Comparison of ENCODE assay signal across 33 cellular contexts in genomic region chr5:59547731-59548130, GRCh38.
DNase-seq lines count a peak whose midpoint lies in the region; ATAC-seq and TF ChIP-seq lines count a peak whose summit lies in the region.
"Had no signal": no experiment of that assay in that cellular context is flagged by ENCODE, and none has a peak within 500 bp of the region (broad histone marks: within the 10 kb centered on the region; RNA-seq: fewer than 3 reads in every experiment).

No MANE protein-coding gene starts in this region.

- H3K79me2 ChIP-seq in mesendoderm (ENCODE audit: control insufficient read depth, insufficient read depth, low read length), result no peaks in the 10 kb centered on the region

- no peak overlapping the region for H2BK5ac ChIP-seq in mesendoderm (ENCODE audit: low read length)

- H3K4me2 ChIP-seq in mesendoderm (ENCODE audit: low read length), result no peak overlapping the region

- ATAC-seq in HG02981 (IDR thresholded peaks at IDR 0.05; ENCODE audit: unreplicated experiment) (no peak), HG02798 (IDR thresholded peaks at IDR 0.05; ENCODE audit: poor library complexity, unreplicated experiment) (no peak)
- ATAC-seq in activated naive CD4-positive, alpha-beta T cell treated with anti-CD3 and anti-CD28 coated beads, Interleukin-2, amount 50 U/mL, for 72 hours, result no peak
- ATAC-seq: activated CD8-positive, alpha-beta T cell treated with anti-CD3 and anti-CD28 coated beads, Interleukin-2, amount 10 ng/mL, durations not matched to agents 7 days and 5 days; GM12878; left cardiac atrium; naive thymus-derived CD8-positive, alpha-beta T cell; right cardiac atrium; T-helper 17 cell; upper lobe of right lung had no signal

- no peak overlapping the region for H3K27ac Mint-ChIP-seq in activated naive CD4-positive, alpha-beta T cell treated with anti-CD3 and anti-CD28 coated beads, Interleukin-2, amount 50 U/mL, for 72 hours
- H3K27ac Mint-ChIP-seq: activated CD8-positive, alpha-beta T cell treated with anti-CD3 and anti-CD28 coated beads, Interleukin-2, amount 10 ng/mL, durations not matched to agents 7 days and 5 days; activated naive CD8-positive, alpha-beta T cell; CD14-positive monocyte; dendritic cell treated with granulocyte-macrophage colony-stimulating factor and Interleukin-4, amounts not matched to agents 40 ng/mL and 50 ng/mL, for 4 days; naive thymus-derived CD8-positive, alpha-beta T cell; T-helper 17 cell had no signal

- in situ Hi-C loops in brain microvascular endothelial cell (cut with HindIII; ENCODE audit: low pct_ligation_motif_present, low sequenced_read_pairs), result no loop called here

- TF ChIP-seq POLR2A in stomach (IDR thresholded peaks at IDR 0.05), result no peak

- H3K36me3 ChIP-seq in brain microvascular endothelial cell (replicated peaks), result no peaks in the 10 kb centered on the region
- H3K36me3 ChIP-seq in mesendoderm (ENCODE audit: control insufficient read depth, insufficient read depth, low read length), result no peaks in the 10 kb centered on the region
- no peaks in the 10 kb centered on the region for H3K36me3 ChIP-seq in stomach
- H3K36me3 ChIP-seq: esophagus squamous epithelium, spleen, upper lobe of right lung had no signal

- H3K9me3 ChIP-seq in stomach, result no peaks in the 10 kb centered on the region
- H3K9me3 ChIP-seq: esophagus squamous epithelium, spleen, upper lobe of right lung had no signal

- no peak overlapping the region for H4K5ac ChIP-seq in mesendoderm (ENCODE audit: low read length)

- H3K18ac ChIP-seq in mesendoderm (ENCODE audit: low read length), result peak overlapping the region; percentile 4

- H3K27me3 ChIP-seq in brain microvascular endothelial cell (replicated peaks) (no peaks in the 10 kb centered on the region), mesendoderm (ENCODE audit: insufficient read depth, low read length, poor library complexity) (no peaks in the 10 kb centered on the region), stomach (no peaks in the 10 kb centered on the region)
- H3K27me3 ChIP-seq: esophagus squamous epithelium, spleen, upper lobe of right lung had no signal

- no peak overlapping the region for H3K9ac ChIP-seq in mesendoderm (ENCODE audit: low read length)

- no CpG with 5 or more reads among the region's 3 CpGs for WGBS in mesendoderm (ENCODE audit: extremely low coverage, insufficient coverage, low lambda C conversion rate)
- WGBS in stomach, 5 donors, result 39 to 67% (median 53%) methylated on average over 3 of the region's 3 CpGs

- no peak overlapping the region for H3K56ac ChIP-seq in mesendoderm (ENCODE audit: low read length)

- H2BK120ac ChIP-seq in mesendoderm (ENCODE audit: low read depth, low read length), result no peak overlapping the region

- H3K36me3 Mint-ChIP-seq in activated naive CD4-positive, alpha-beta T cell treated with anti-CD3 and anti-CD28 coated beads, Interleukin-2, amount 50 U/mL, for 72 hours, result no peaks in the 10 kb centered on the region
- H3K36me3 Mint-ChIP-seq: activated naive CD8-positive, alpha-beta T cell; CD14-positive monocyte; naive thymus-derived CD8-positive, alpha-beta T cell had no signal

- H3K4me3 ChIP-seq in brain microvascular endothelial cell (ENCODE audit: low read depth, low read length), result no peak overlapping the region
- H3K4me3 ChIP-seq in mesendoderm (ENCODE audit: low read length), result no peak overlapping the region
- H3K4me3 ChIP-seq in stomach, result no peak overlapping the region
- H3K4me3 ChIP-seq: esophagus squamous epithelium, GM12878, SK-N-MC, spleen, upper lobe of right lung had no signal

- H3K23ac ChIP-seq in mesendoderm (ENCODE audit: low read length), result no peak overlapping the region

- no peak overlapping the region for H2BK15ac ChIP-seq in mesendoderm (replicated peaks; ENCODE audit: low read depth)

- H2AK5ac ChIP-seq in mesendoderm (ENCODE audit: low read length), result no peak overlapping the region

- H3K27ac ChIP-seq in brain microvascular endothelial cell (no peak overlapping the region), mesendoderm (ENCODE audit: low read depth, low read length) (no peak overlapping the region), stomach (peak overlapping the region in 3 of 5 donors; percentile 16 to 57 (median 54))
- H3K27ac ChIP-seq: esophagus squamous epithelium, SK-N-MC, spleen, upper lobe of right lung had no signal

- H3K4ac ChIP-seq in mesendoderm (ENCODE audit: low read depth, low read length), result no peak overlapping the region

- no peak overlapping the region for H4K8ac ChIP-seq in mesendoderm (ENCODE audit: low read depth, low read length)

- H3K4me1 ChIP-seq in mesendoderm (ENCODE audit: control insufficient read depth, low read depth, low read length) (no peaks in the 10 kb centered on the region), stomach (peaks cover 5 to 41% (median 24%) of the 10 kb centered on the region in 4 donors)
- H3K4me1 ChIP-seq: spleen had no signal

- TF ChIP-seq CTCF in brain microvascular endothelial cell (IDR thresholded peaks at IDR 0.05; ENCODE audit: low read depth, low read length, missing control alignments), result no peak
- TF ChIP-seq CTCF in stomach (IDR thresholded peaks at IDR 0.05), result no peak

- peak; percentile 39 for DNase-seq in NCI-H69 (lab: John Stamatoyannopoulos, UW)
- peak; percentile 22 for DNase-seq in brain microvascular endothelial cell
- no peak for DNase-seq in mesendoderm
- no peak for DNase-seq in stomach
- no peak for DNase-seq in activated naive CD4-positive, alpha-beta T cell treated with anti-CD3 and anti-CD28 coated beads, Interleukin-2, amount 50 U/mL, for 72 hours (ENCODE audit: low spot score in 2 of 2)
- DNase-seq: activated CD4-positive, CD25-positive, alpha-beta regulatory T cell treated with anti-CD3 and anti-CD28 coated beads, Interleukin-2, amount 50 U/mL, for 72 hours; activated CD8-positive, alpha-beta T cell treated with anti-CD3 and anti-CD28 coated beads, Interleukin-2, amount 10 ng/mL, durations not matched to agents 7 days and 5 days; activated T-cell treated with anti-CD3 and anti-CD28 coated beads for 4 hours; anterior cingulate cortex; caudate nucleus; EL; esophagus squamous epithelium; foreskin melanocyte; GOT3; left cardiac atrium; midbrain; naive thymus-derived CD8-positive, alpha-beta T cell; NCI-H1105; NCI-H1930; NCI-H2227 treated with DMSO at 0.1 percent for 48 hours; right cardiac atrium; RPMI8226; spleen; T-helper 17 cell; upper lobe of right lung had no signal

- H3K9me3 Mint-ChIP-seq in activated naive CD4-positive, alpha-beta T cell treated with anti-CD3 and anti-CD28 coated beads, Interleukin-2, amount 50 U/mL, for 72 hours, result no peaks in the 10 kb centered on the region
- H3K9me3 Mint-ChIP-seq: CD14-positive monocyte; dendritic cell treated with granulocyte-macrophage colony-stimulating factor and Interleukin-4, amounts not matched to agents 40 ng/mL and 50 ng/mL, for 4 days; IgD-negative memory B cell; naive thymus-derived CD8-positive, alpha-beta T cell had no signal

- H3K79me1 ChIP-seq in mesendoderm (ENCODE audit: low read length), result no peaks in the 10 kb centered on the region

- intact Hi-C loops in stomach (cut with DNase I; ENCODE audit: low total_unique reads), result no loop called here

- no peak for TF ChIP-seq EP300 in stomach (IDR thresholded peaks at IDR 0.05)

Comparison
In these comparisons a context has a peak if more than half of its experiments do, and no peak if none do; other contexts are left out.
1. DNase-seq: peak in NCI-H69 (single experiment) and brain microvascular endothelial cell (single experiment); none in mesendoderm (single experiment), stomach (single experiment) and activated naive CD4-positive, alpha-beta T cell treated with anti-CD3 and anti-CD28 coated beads, Interleukin-2, amount 50 U/mL, for 72 hours (0 of 2).
2. H3K27ac ChIP-seq: peak in stomach (3 of 5); none in brain microvascular endothelial cell (single experiment) and mesendoderm (single experiment).